In genomic region chr7:74655324-74655723, GRCh38 we compare ENCODE assay signal across 11 cellular contexts. TPM values are rescaled to one million over a fixed set of nuclear protein-coding genes. Genes with fewer than 3 reads are reported as not detected.
DNase-seq lines count a peak whose midpoint lies in the region; ATAC-seq and TF ChIP-seq lines count a peak whose summit lies in the region.
"Had no signal": no experiment of that assay in that cellular context is flagged by ENCODE, and none has a peak within 500 bp of the region (broad histone marks: within the 10 kb centered on the region; RNA-seq: fewer than 3 reads in every experiment).

No MANE protein-coding gene starts in this region.

- H3K23ac ChIP-seq in mesendoderm (ENCODE audit: low read length) = no peak overlapping the region

- WGBS in mesendoderm (ENCODE audit: extremely low coverage, insufficient coverage, low lambda C conversion rate) = no CpG with 5 or more reads among the region's 8 CpGs

- H3K27me3 Mint-ChIP-seq in stimulated activated naive CD8-positive, alpha-beta T cell treated with anti-CD3 and anti-CD28 coated beads, Interleukin-15, Interleukin-2, amounts not matched to agents 100 ng/mL and 50 ng/mL, for 24 hours = no peaks in the 10 kb centered on the region
- no peaks in the 10 kb centered on the region for H3K27me3 Mint-ChIP-seq in activated T-helper 2 cell treated with anti-CD3 and anti-CD28 coated beads, Interferon-gamma antibody, Interleukin-2, Interleukin-4, amounts not matched to agents 10 μg/mL and 5 μg/mL and 100 μg/mL, durations not matched to agents 14 hours and 24 hours and 36 hours (ENCODE audit: low read depth)

- H3K4me3 Mint-ChIP-seq in stimulated activated naive CD8-positive, alpha-beta T cell treated with anti-CD3 and anti-CD28 coated beads, Interleukin-15, Interleukin-2, amounts not matched to agents 100 ng/mL and 50 ng/mL, for 24 hours = peak overlapping the region; percentile 82
- peak overlapping the region; percentile 91 for H3K4me3 Mint-ChIP-seq in activated T-helper 2 cell treated with anti-CD3 and anti-CD28 coated beads, Interferon-gamma antibody, Interleukin-2, Interleukin-4, amounts not matched to agents 10 μg/mL and 5 μg/mL and 100 μg/mL, durations not matched to agents 14 hours and 24 hours and 36 hours (ENCODE audit: low read depth)

- H3K4me1 ChIP-seq in mesendoderm (ENCODE audit: control insufficient read depth, low read depth, low read length) (peaks cover 3% of the 10 kb centered on the region), vagina (peaks cover 25% of the 10 kb centered on the region)

- no peak overlapping the region for H4K5ac ChIP-seq in mesendoderm (ENCODE audit: low read length)

- H3K9me3 Mint-ChIP-seq in stimulated activated naive CD8-positive, alpha-beta T cell treated with anti-CD3 and anti-CD28 coated beads, Interleukin-15, Interleukin-2, amounts not matched to agents 100 ng/mL and 50 ng/mL, for 24 hours = no peaks in the 10 kb centered on the region
- H3K9me3 Mint-ChIP-seq in activated T-helper 2 cell treated with anti-CD3 and anti-CD28 coated beads, Interferon-gamma antibody, Interleukin-2, Interleukin-4, amounts not matched to agents 10 μg/mL and 5 μg/mL and 100 μg/mL, durations not matched to agents 14 hours and 24 hours and 36 hours = no peaks in the 10 kb centered on the region

- no peak for ATAC-seq in stimulated activated naive CD8-positive, alpha-beta T cell treated with anti-CD3 and anti-CD28 coated beads, Interleukin-15, Interleukin-2, amounts not matched to agents 100 U/mL and 50 U/mL, for 24 hours
- no peak for ATAC-seq in HG03460 (IDR thresholded peaks at IDR 0.05; ENCODE audit: unreplicated experiment)

- no peak overlapping the region for H3K27ac ChIP-seq in mesendoderm (ENCODE audit: low read depth, low read length)
- H3K27ac ChIP-seq in vagina = peak overlapping the region; percentile 100
- H3K27ac ChIP-seq in coronary artery = no peak overlapping the region

- no peak overlapping the region for H3K4me2 ChIP-seq in mesendoderm (ENCODE audit: low read length)

- H2BK15ac ChIP-seq in mesendoderm (replicated peaks; ENCODE audit: low read depth) = peak overlapping the region; percentile 38

- peaks cover 11% of the 10 kb centered on the region for H3K36me3 Mint-ChIP-seq in stimulated activated naive CD8-positive, alpha-beta T cell treated with anti-CD3 and anti-CD28 coated beads, Interleukin-15, Interleukin-2, amounts not matched to agents 100 ng/mL and 50 ng/mL, for 24 hours (ENCODE audit: low read depth)
- peaks cover 29% of the 10 kb centered on the region for H3K36me3 Mint-ChIP-seq in activated T-helper 2 cell treated with anti-CD3 and anti-CD28 coated beads, Interferon-gamma antibody, Interleukin-2, Interleukin-4, amounts not matched to agents 10 μg/mL and 5 μg/mL and 100 μg/mL, durations not matched to agents 14 hours and 24 hours and 36 hours (ENCODE audit: low read depth)

- TF ChIP-seq CTCF in vagina (IDR thresholded peaks at IDR 0.05) (no peak), coronary artery (IDR thresholded peaks at IDR 0.05) (no peak)

- H3K79me2 ChIP-seq in mesendoderm (ENCODE audit: control insufficient read depth, insufficient read depth, low read length) = peaks cover 16% of the 10 kb centered on the region

- H3K79me1 ChIP-seq in mesendoderm (ENCODE audit: low read length) = no peaks in the 10 kb centered on the region

- H4K8ac ChIP-seq in mesendoderm (ENCODE audit: low read depth, low read length) = no peak overlapping the region

- no peaks in the 10 kb centered on the region for H3K9me3 ChIP-seq in vagina

- peak overlapping the region; percentile 93 for H3K27ac Mint-ChIP-seq in stimulated activated naive CD8-positive, alpha-beta T cell treated with anti-CD3 and anti-CD28 coated beads, Interleukin-15, Interleukin-2, amounts not matched to agents 100 ng/mL and 50 ng/mL, for 24 hours
- peak overlapping the region; percentile 94 for H3K27ac Mint-ChIP-seq in activated T-helper 2 cell treated with anti-CD3 and anti-CD28 coated beads, Interferon-gamma antibody, Interleukin-2, Interleukin-4, amounts not matched to agents 10 μg/mL and 5 μg/mL and 100 μg/mL, durations not matched to agents 14 hours and 24 hours and 36 hours

- H3K36me3 ChIP-seq in mesendoderm (ENCODE audit: control insufficient read depth, insufficient read depth, low read length) = no peaks in the 10 kb centered on the region
- H3K36me3 ChIP-seq in vagina = no peaks in the 10 kb centered on the region

- H2BK5ac ChIP-seq in mesendoderm (ENCODE audit: low read length) = no peak overlapping the region

- no peak for DNase-seq in stimulated activated naive CD8-positive, alpha-beta T cell treated with anti-CD3 and anti-CD28 coated beads, Interleukin-15, Interleukin-2, amounts not matched to agents 100 U/mL and 50 U/mL, for 24 hours
- DNase-seq in activated T-helper 2 cell treated with anti-CD3 and anti-CD28 coated beads, Interferon-gamma antibody, Interleukin-2, Interleukin-4, amounts not matched to agents 10 μg/mL and 5 μg/mL and 100 μg/mL, durations not matched to agents 14 hours and 24 hours and 36 hours (ENCODE audit: low spot score) = no peak
- DNase-seq in mesendoderm (no peak), vagina (ENCODE audit: extremely low spot score in 2 of 2) (no peak), coronary artery (ENCODE audit: low spot score) (no peak), GDM1 (lab: John Stamatoyannopoulos, UW) (no peak)
- DNase-seq: DMS153, mammary epithelial cell, NCI-H2029 treated with DMSO at 0.1 percent for 48 hours had no signal

- no peak overlapping the region for H2AK5ac ChIP-seq in mesendoderm (ENCODE audit: low read length)

- peak overlapping the region; percentile 68 for H3K56ac ChIP-seq in mesendoderm (ENCODE audit: low read length)

- H3K4me3 ChIP-seq in mesendoderm (ENCODE audit: low read length) (no peak overlapping the region), vagina (no peak overlapping the region), coronary artery (no peak overlapping the region)

- peaks cover 59% of the 10 kb centered on the region for H3K4me1 Mint-ChIP-seq in stimulated activated naive CD8-positive, alpha-beta T cell treated with anti-CD3 and anti-CD28 coated beads, Interleukin-15, Interleukin-2, amounts not matched to agents 100 ng/mL and 50 ng/mL, for 24 hours (ENCODE audit: low read depth)
- H3K4me1 Mint-ChIP-seq in activated T-helper 2 cell treated with anti-CD3 and anti-CD28 coated beads, Interferon-gamma antibody, Interleukin-2, Interleukin-4, amounts not matched to agents 10 μg/mL and 5 μg/mL and 100 μg/mL, durations not matched to agents 14 hours and 24 hours and 36 hours (ENCODE audit: low read depth) = peaks cover 42% of the 10 kb centered on the region

- H3K27me3 ChIP-seq in mesendoderm (ENCODE audit: insufficient read depth, low read length, poor library complexity) = no peaks in the 10 kb centered on the region
- H3K27me3 ChIP-seq in vagina = no peaks in the 10 kb centered on the region

- intact Hi-C loops in activated T-helper 2 cell treated with anti-CD3 and anti-CD28 coated beads, Interferon-gamma antibody, Interleukin-2, Interleukin-4, amounts not matched to agents 10 μg/mL and 5 μg/mL and 100 μg/mL, durations not matched to agents 14 hours and 24 hours and 36 hours (cut with micrococcal nuclease) = no loop called here
- intact Hi-C loops in vagina (cut with DNase I) = loop anchor here (10.0 kb wide), 1 partner anchor 201 kb away; the partner anchor contains the start of gene GTF2IRD1

- no peak for TF ChIP-seq POLR2A in vagina (IDR thresholded peaks at IDR 0.05)

- H2BK120ac ChIP-seq in mesendoderm (ENCODE audit: low read depth, low read length) = no peak overlapping the region

- H3K9ac ChIP-seq in mesendoderm (ENCODE audit: low read length) = no peak overlapping the region

- H3K4ac ChIP-seq in mesendoderm (ENCODE audit: low read depth, low read length) = peak overlapping the region; percentile 41

- peak overlapping the region; percentile 6 for H3K18ac ChIP-seq in mesendoderm (ENCODE audit: low read length)

RNA-seq across cellular contexts. Expression of gene GTF2I, which starts 2.2 kb away (rescaled TPM):
- total RNA-seq in activated T-helper 2 cell treated with anti-CD3 and anti-CD28 coated beads, Interferon-gamma antibody, Interleukin-2, Interleukin-4, amounts not matched to agents 10 μg/mL and 5 μg/mL and 100 μg/mL, durations not matched to agents 14 hours and 24 hours and 36 hours = 186 and 188 TPM in 2 replicates
- 245 TPM for polyA plus RNA-seq in mesendoderm (2013, experiment 1 of 2)
- 257 TPM for polyA plus RNA-seq in mesendoderm (2013, experiment 2 of 2)
- total RNA-seq in vagina = 124 TPM
